Comparison of ENCODE assay signal across 18 cellular contexts in genomic region chr4:127518022-127518421, GRCh38.
DNase-seq lines count a peak whose midpoint lies in the region; ATAC-seq, FAIRE-seq and TF ChIP-seq lines count a peak whose summit lies in the region.
"Had no signal": no experiment of that assay in that cellular context is flagged by ENCODE, and none has a peak within 500 bp of the region (broad histone marks: within the 10 kb centered on the region; RNA-seq: fewer than 3 reads in every experiment).

No MANE protein-coding gene starts in this region.

- no peaks in the 10 kb centered on the region for H3K9me1 ChIP-seq in K562 (ENCODE audit: control insufficient read depth, insufficient read depth, low read length)

- intact Hi-C loops in K562 (cut with micrococcal nuclease): no loop called here

- no peak overlapping the region for H2BK12ac ChIP-seq in trophoblast cell (ENCODE audit: low read length)

- H3K79me1 ChIP-seq in trophoblast cell (ENCODE audit: low read length): no peaks in the 10 kb centered on the region

- CTCF ChIA-PET in K562 (lab: Yijun Ruan, JAX; ENCODE audit: low intra/inter-chr PET ratio): no interaction called here

- TF ChIP-seq EP300 in K562 (IDR thresholded peaks at IDR 0.05; ENCODE audit: low read length): no peak

- H2BK120ac ChIP-seq in trophoblast cell (ENCODE audit: insufficient read depth, low read length, poor library complexity): no peak overlapping the region

- H3K9me3 Mint-ChIP-seq in activated T-cell treated with anti-CD3 and anti-CD28 coated beads, Interleukin-2, amount 50 U/mL, for 4 hours: no peaks in the 10 kb centered on the region
- H3K9me3 Mint-ChIP-seq: CD4-positive, alpha-beta T cell had no signal

- no peaks in the 10 kb centered on the region for H3K36me3 ChIP-seq in HUES48 (ENCODE audit: control insufficient read depth, insufficient read depth, low read length)
- H3K36me3 ChIP-seq in K562 (ENCODE audit: control insufficient read depth, insufficient read depth, low read length): no peaks in the 10 kb centered on the region
- no peaks in the 10 kb centered on the region for H3K36me3 ChIP-seq in iPS-20b (ENCODE audit: insufficient read depth, low read depth, low read length)
- no peaks in the 10 kb centered on the region for H3K36me3 ChIP-seq in trophoblast cell (ENCODE audit: control insufficient read depth in 1 of 2, insufficient read depth in 2 of 2, low read length in 2 of 2)

- POLR2A ChIA-PET in K562 (lab: Yijun Ruan, JAX): no interaction called here

- FAIRE-seq in K562 (lab: Jason Lieb, UNC): no peak
- FAIRE-seq: A204.1 had no signal

- no peak overlapping the region for H3K4ac ChIP-seq in trophoblast cell (ENCODE audit: low read depth, low read length)

- no peaks in the 10 kb centered on the region for H3K27me3 Mint-ChIP-seq in activated T-cell treated with anti-CD3 and anti-CD28 coated beads, Interleukin-2, amount 50 U/mL, for 4 hours (ENCODE audit: low read depth)

- no peak overlapping the region for H3K4me2 ChIP-seq in K562 (ENCODE audit: insufficient read depth, low read length)
- no peak overlapping the region for H3K4me2 ChIP-seq in trophoblast cell (ENCODE audit: low read length)
- H3K4me2 ChIP-seq: KMS-11 had no signal

- 0 out of 2 replicates have a peak overlapping the region, but pooled peaks have one; percentile 16 for H3K4me3 ChIP-seq in HUES48 (ENCODE audit: low read depth, low read length)
- no peak overlapping the region for H3K4me3 ChIP-seq in K562
- H3K4me3 ChIP-seq in iPS-20b (ENCODE audit: low read length): 0 out of 2 replicates have a peak overlapping the region, but pooled peaks have one; percentile 2
- no peak overlapping the region for H3K4me3 ChIP-seq in trophoblast cell (ENCODE audit: low read depth, low read length)

- no peak for ATAC-seq in K562
- no peak for ATAC-seq in activated T-cell treated with anti-CD3 and anti-CD28 coated beads, Interleukin-2, amount 50 U/mL, for 4 hours
- no peak for ATAC-seq in foreskin keratinocyte

- H3K4me1 Mint-ChIP-seq in activated T-cell treated with anti-CD3 and anti-CD28 coated beads, Interleukin-2, amount 50 U/mL, for 4 hours (ENCODE audit: low read depth): no peaks in the 10 kb centered on the region

- H3K27ac ChIP-seq in HUES48 (ENCODE audit: low read depth, low read length): peak overlapping the region; percentile 70
- no peak overlapping the region for H3K27ac ChIP-seq in K562 (ENCODE audit: extremely low read depth, low read depth, low read length)
- H3K27ac ChIP-seq in iPS-20b (ENCODE audit: low read length): no peak overlapping the region
- no peak overlapping the region for H3K27ac ChIP-seq in trophoblast cell (ENCODE audit: low read depth, low read length)
- no peak overlapping the region for H3K27ac ChIP-seq in foreskin keratinocyte
- H3K27ac ChIP-seq: C4-2B, HL-60, KMS-11 had no signal

- in situ Hi-C loops in K562 (cut with MboI): no loop called here

- H4K8ac ChIP-seq in trophoblast cell (ENCODE audit: low read depth, low read length): no peak overlapping the region

- no peak for TF ChIP-seq POLR2A in K562 (conservative IDR thresholded peaks at IDR 0.05)

- no peak for TF ChIP-seq RAD21 in K562 (CRISPR knock-in tag; conservative IDR thresholded peaks at IDR 0.05 in 1 of 2, IDR thresholded peaks at IDR 0.05 in 1 of 2)

- H3K4me3 Mint-ChIP-seq in activated T-cell treated with anti-CD3 and anti-CD28 coated beads, Interleukin-2, amount 50 U/mL, for 4 hours: no peak overlapping the region
- H3K4me3 Mint-ChIP-seq: CD4-positive, alpha-beta T cell had no signal

- TF ChIP-seq CTCF in K562 (IDR thresholded peaks at IDR 0.05 in 2 of 3, conservative IDR thresholded peaks at IDR 0.05 in 1 of 3; ENCODE audit: insufficient read depth in 2 of 3, low read depth in 1 of 3, low read length in 3 of 3): no peak
- TF ChIP-seq CTCF in foreskin keratinocyte (conservative IDR thresholded peaks at IDR 0.05): no peak

- no peaks in the 10 kb centered on the region for H3K79me2 ChIP-seq in K562 (ENCODE audit: control insufficient read depth, insufficient read depth, low read length)
- H3K79me2 ChIP-seq in trophoblast cell (ENCODE audit: control insufficient read depth, insufficient read depth, low read length, poor library complexity): no peaks in the 10 kb centered on the region

- no peak overlapping the region for H2AK5ac ChIP-seq in trophoblast cell (ENCODE audit: low read length)

- no peak overlapping the region for H4K91ac ChIP-seq in trophoblast cell (ENCODE audit: low read depth, low read length)

- peaks cover 27% of the 10 kb centered on the region for H3K4me1 ChIP-seq in HUES48 (ENCODE audit: control insufficient read depth, insufficient read depth, low read length)
- H3K4me1 ChIP-seq in K562 (replicated peaks in 1 of 2; ENCODE audit: control insufficient read depth in 2 of 2, insufficient read depth in 2 of 2, low read length in 2 of 2): peaks cover 0 to 10% of the 10 kb centered on the region in 2 experiments; a peak in 3 of 5 replicates
- peaks cover 12% of the 10 kb centered on the region for H3K4me1 ChIP-seq in iPS-20b (ENCODE audit: insufficient read depth, low read length)
- H3K4me1 ChIP-seq in trophoblast cell (ENCODE audit: control insufficient read depth in 1 of 2, insufficient read depth in 2 of 2, low read length in 2 of 2): peaks cover 0 to 4% of the 10 kb centered on the region in 2 experiments
- H3K4me1 ChIP-seq in foreskin keratinocyte: no peaks in the 10 kb centered on the region
- H3K4me1 ChIP-seq: Caco-2 had no signal

- no peak overlapping the region for H4K12ac ChIP-seq in trophoblast cell (ENCODE audit: low read depth, low read length)

- peak overlapping the region; percentile 22; the same call in 1 of the 2 replicates for H2AFZ ChIP-seq in K562 (ENCODE audit: low read depth, low read length)
- H2AFZ ChIP-seq in trophoblast cell (ENCODE audit: insufficient read depth, low read length, poor library complexity): no peak overlapping the region

- H4K20me1 ChIP-seq in K562 (replicated peaks; ENCODE audit: control insufficient read depth, insufficient read depth, low read length): no peaks in the 10 kb centered on the region

- H3K9ac ChIP-seq in HUES48 (ENCODE audit: low read depth, low read length) (no peak overlapping the region), K562 (ENCODE audit: insufficient read depth in 1 of 2, low read depth in 2 of 2, low read length in 2 of 2) (no peak overlapping the region), iPS-20b (ENCODE audit: low read depth, low read length) (no peak overlapping the region), trophoblast cell (ENCODE audit: low read length) (no peak overlapping the region)
- H3K9ac ChIP-seq: KMS-11 had no signal

- H3K14ac ChIP-seq in trophoblast cell (ENCODE audit: low read length): no peak overlapping the region

- no peak overlapping the region for H3K18ac ChIP-seq in trophoblast cell (ENCODE audit: low read length)

- H3K9me3 ChIP-seq in HUES48 (ENCODE audit: control insufficient read depth, insufficient read depth, low read length): no peaks in the 10 kb centered on the region
- H3K9me3 ChIP-seq in K562 (replicated peaks; ENCODE audit: control insufficient read depth, insufficient read depth, low read depth, low read length): no peaks in the 10 kb centered on the region
- H3K9me3 ChIP-seq in iPS-20b (ENCODE audit: insufficient read depth, low read depth, low read length): no peaks in the 10 kb centered on the region
- no peaks in the 10 kb centered on the region for H3K9me3 ChIP-seq in trophoblast cell (ENCODE audit: insufficient read depth, low read depth, low read length)
- H3K9me3 ChIP-seq: Caco-2 had no signal

- DNase-seq in K562 (ENCODE audit: extremely low read depth in 1 of 4, low spot score in 3 of 4) (no peak), trophoblast cell (no peak), foreskin keratinocyte (no peak)
- no peak for DNase-seq in activated T-cell treated with anti-CD3 and anti-CD28 coated beads, Interleukin-2, amount 50 U/mL, for 4 hours
- DNase-seq: AML-193; Caco-2; CD4-positive, alpha-beta T cell; DMS153; DMS79 treated with DMSO at 0.1 percent for 48 hours; GF-D8; GOT3; HCEC 1CT had no signal

- no peak overlapping the region for H2BK5ac ChIP-seq in trophoblast cell (ENCODE audit: low read depth, low read length, poor library complexity)

- no peak overlapping the region for H3K23ac ChIP-seq in trophoblast cell (ENCODE audit: low read length)

- BruUV-seq in K562 (replicated peaks; lab: Mats Ljungman, UMichigan): no TSS peak

- no peaks in the 10 kb centered on the region for H3K27me3 ChIP-seq in HUES48 (ENCODE audit: control insufficient read depth, insufficient read depth, low read length)
- no peaks in the 10 kb centered on the region for H3K27me3 ChIP-seq in K562 (ENCODE audit: control insufficient read depth in 2 of 2, insufficient read depth in 2 of 2, low read length in 2 of 2)
- no peaks in the 10 kb centered on the region for H3K27me3 ChIP-seq in iPS-20b (ENCODE audit: insufficient read depth, low read length)
- no peaks in the 10 kb centered on the region for H3K27me3 ChIP-seq in trophoblast cell (ENCODE audit: insufficient read depth, low read length)
- H3K27me3 ChIP-seq in foreskin keratinocyte: no peaks in the 10 kb centered on the region

- H3K36me3 Mint-ChIP-seq in activated T-cell treated with anti-CD3 and anti-CD28 coated beads, Interleukin-2, amount 50 U/mL, for 4 hours (ENCODE audit: insufficient read depth): no peaks in the 10 kb centered on the region

TF ChIP-seq in K562, 482 proteins besides CTCF, POLR2A, EP300 and RAD21 (continues in another document):
- TF ChIP-seq, protein P1, sequence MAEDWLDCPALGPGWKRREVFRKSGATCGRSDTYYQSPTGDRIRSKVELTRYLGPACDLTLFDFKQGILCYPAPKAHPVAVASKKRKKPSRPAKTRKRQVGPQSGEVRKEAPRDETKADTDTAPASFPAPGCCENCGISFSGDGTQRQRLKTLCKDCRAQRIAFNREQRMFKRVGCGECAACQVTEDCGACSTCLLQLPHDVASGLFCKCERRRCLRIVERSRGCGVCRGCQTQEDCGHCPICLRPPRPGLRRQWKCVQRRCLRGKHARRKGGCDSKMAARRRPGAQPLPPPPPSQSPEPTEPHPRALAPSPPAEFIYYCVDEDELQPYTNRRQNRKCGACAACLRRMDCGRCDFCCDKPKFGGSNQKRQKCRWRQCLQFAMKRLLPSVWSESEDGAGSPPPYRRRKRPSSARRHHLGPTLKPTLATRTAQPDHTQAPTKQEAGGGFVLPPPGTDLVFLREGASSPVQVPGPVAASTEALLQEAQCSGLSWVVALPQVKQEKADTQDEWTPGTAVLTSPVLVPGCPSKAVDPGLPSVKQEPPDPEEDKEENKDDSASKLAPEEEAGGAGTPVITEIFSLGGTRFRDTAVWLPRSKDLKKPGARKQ (CRISPR knock-in tag; IDR thresholded peaks at IDR 0.05): no peak
- TF ChIP-seq SAP30 (IDR thresholded peaks at IDR 0.05; ENCODE audit: borderline replicate concordance, insufficient read depth, low read depth, low read length, poor library complexity, severe bottlenecking): no peak
- TF ChIP-seq SMARCE1 (IDR thresholded peaks at IDR 0.05): no peak

Comparison
In these comparisons a context has a peak if more than half of its experiments do, and no peak if none do; other contexts are left out.
1. H3K4me3 ChIP-seq: peak in HUES48 (single experiment) and iPS-20b (single experiment); none in K562 (single experiment) and trophoblast cell (single experiment).